8 cellular contexts compared by ENCODE assay signal in the genomic region with DNA sequence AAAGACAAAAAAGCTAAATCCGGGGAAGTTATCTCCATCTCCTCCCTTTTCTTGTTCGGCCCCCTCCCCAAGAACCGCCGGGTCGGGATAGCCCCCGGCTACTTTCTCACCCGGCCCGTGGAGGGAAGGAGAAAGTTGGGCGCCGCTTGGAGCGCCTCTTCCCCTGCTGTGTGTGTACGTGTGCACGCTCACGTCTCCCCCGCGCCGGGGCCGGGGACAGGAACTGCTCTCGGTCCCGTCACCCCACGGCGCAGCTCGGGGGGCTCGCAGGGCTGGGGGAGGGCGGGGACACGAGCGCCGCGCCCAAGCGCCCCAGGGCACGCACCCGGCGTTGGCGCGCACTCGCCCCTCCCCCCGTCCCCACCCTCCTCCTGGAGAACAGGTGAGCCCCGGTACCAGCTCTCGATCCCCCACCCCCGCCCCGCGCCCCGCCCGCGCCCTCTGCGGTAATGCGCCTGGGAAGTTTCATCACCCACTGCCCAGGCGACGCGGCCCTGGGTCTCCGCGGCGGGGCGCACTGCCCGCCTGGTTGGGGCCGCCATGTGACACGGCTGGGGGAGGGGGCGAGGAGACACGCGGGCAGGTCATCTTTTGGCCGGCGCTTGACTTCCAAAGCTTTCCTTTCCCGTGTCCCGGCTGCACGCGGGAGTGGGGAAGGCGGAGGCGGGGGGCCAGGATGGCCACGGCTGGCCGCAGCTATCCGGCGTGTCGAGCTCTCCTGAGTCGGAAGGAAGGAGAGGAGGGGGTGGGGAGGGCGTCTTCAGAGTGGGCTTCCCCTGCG. TPM values are rescaled to one million over a fixed set of nuclear protein-coding genes. Genes with fewer than 3 reads are reported as not detected.
A peak's percentile ranks its signal among the peaks of the same experiment; 100 is the strongest.
DNase-seq lines count a peak whose midpoint lies in the region; ATAC-seq, FAIRE-seq and TF ChIP-seq lines count a peak whose summit lies in the region.

No MANE protein-coding gene starts in this region.

- H3K36me3 Mint-ChIP-seq in activated T-cell treated with anti-CD3 and anti-CD28 coated beads, Interleukin-2, amount 50 U/mL, for 4 hours (ENCODE audit: insufficient read depth), result no peaks in the 10 kb centered on the region

- no peaks in the 10 kb centered on the region; the same call in 1 of the 2 replicates for H3K27me3 ChIP-seq in iPS DF 6.9 (ENCODE audit: control insufficient read depth, insufficient read depth, low read length)

- peaks cover 67% of the 10 kb centered on the region for H3K27me3 Mint-ChIP-seq in activated T-cell treated with anti-CD3 and anti-CD28 coated beads, Interleukin-2, amount 50 U/mL, for 4 hours (ENCODE audit: low read depth)

- H3K4me3 Mint-ChIP-seq in activated T-cell treated with anti-CD3 and anti-CD28 coated beads, Interleukin-2, amount 50 U/mL, for 4 hours, result peak overlapping the region; percentile 80

- no peak for FAIRE-seq in HTR-8/SVneo (lab: Jason Lieb, UNC)
- no peak for FAIRE-seq in urothelium cell line (lab: Jason Lieb, UNC)

- peaks cover 29% of the 10 kb centered on the region for H3K4me1 Mint-ChIP-seq in activated T-cell treated with anti-CD3 and anti-CD28 coated beads, Interleukin-2, amount 50 U/mL, for 4 hours (ENCODE audit: low read depth)

- no CpG with 5 or more reads among the region's 76 CpGs for WGBS in iPS DF 6.9 (ENCODE audit: insufficient coverage, insufficient read length)

- peak overlapping the region; percentile 60; the same call in 1 of the 2 replicates for H3K4me3 ChIP-seq in iPS DF 6.9 (ENCODE audit: low read length)

- H3K9me3 ChIP-seq in iPS DF 6.9 (ENCODE audit: control insufficient read depth, insufficient read depth, low read length), result no peaks in the 10 kb centered on the region

- DNase-seq in HTR-8/SVneo (ENCODE audit: insufficient read length, low spot score) (peak; percentile 28), iPS DF 6.9 (ENCODE audit: low read depth, low spot score) (no peak), urothelium cell line (ENCODE audit: low spot score) (no peak)
- no peak for DNase-seq in activated T-cell treated with anti-CD3 and anti-CD28 coated beads, Interleukin-2, amount 50 U/mL, for 4 hours
- DNase-seq in stimulated activated CD4-positive, alpha-beta T cell treated with anti-CD3 and anti-CD28 coated beads, TNF-alpha, amount 100 ng/mL, for 48 hours (ENCODE audit: low read depth in 3 of 3), result peak; percentile 19 to 64 (median 54)
- DNase-seq in activated CD4-positive, CD25-positive, alpha-beta regulatory T cell (lab: John Stamatoyannopoulos, UW), result no peak

- H3K36me3 ChIP-seq in iPS DF 6.9 (ENCODE audit: control insufficient read depth, insufficient read depth, low read length), result peaks cover 10% of the 10 kb centered on the region

- peaks cover 4% of the 10 kb centered on the region; the same call in 1 of the 2 replicates for H3K4me1 ChIP-seq in iPS DF 6.9 (ENCODE audit: control insufficient read depth, insufficient read depth, low read length)

- H3K27ac ChIP-seq in 22Rv1 (peak overlapping the region; percentile 65), iPS DF 6.9 (ENCODE audit: low read length) (no peak overlapping the region)

- no peak for TF ChIP-seq CTCF in 22Rv1 (IDR thresholded peaks at IDR 0.05)

- ATAC-seq in GM18517 (IDR thresholded peaks at IDR 0.05; ENCODE audit: unreplicated experiment), result peak; percentile 38
- peak; percentile 32 to 35 for ATAC-seq in activated T-cell treated with anti-CD3 and anti-CD28 coated beads, Interleukin-2, amount 50 U/mL, for 4 hours

- H3K9me3 Mint-ChIP-seq in activated T-cell treated with anti-CD3 and anti-CD28 coated beads, Interleukin-2, amount 50 U/mL, for 4 hours, result no peaks in the 10 kb centered on the region

RNA-seq across cellular contexts. Expression of gene STC2, which starts 1.3 kb away (rescaled TPM):
- total RNA-seq in activated T-cell treated with anti-CD3 and anti-CD28 coated beads, Interleukin-2, amount 50 U/mL, for 4 hours, result 1 to 10 TPM; 3.2 to 7.1 (median 4.1) TPM

Comparison
In these comparisons a context has a peak if more than half of its experiments do, and no peak if none do; other contexts are left out.
1. DNase-seq: peak in HTR-8/SVneo (single experiment) and stimulated activated CD4-positive, alpha-beta T cell treated with anti-CD3 and anti-CD28 coated beads, TNF-alpha, amount 100 ng/mL, for 48 hours (3 of 3); none in activated T-cell treated with anti-CD3 and anti-CD28 coated beads, Interleukin-2, amount 50 U/mL, for 4 hours (single experiment), iPS DF 6.9 (single experiment), activated CD4-positive, CD25-positive, alpha-beta regulatory T cell (0 of 4) and urothelium cell line (single experiment).